Comparison of ENCODE assay signal across 15 cellular contexts in the genomic region with DNA sequence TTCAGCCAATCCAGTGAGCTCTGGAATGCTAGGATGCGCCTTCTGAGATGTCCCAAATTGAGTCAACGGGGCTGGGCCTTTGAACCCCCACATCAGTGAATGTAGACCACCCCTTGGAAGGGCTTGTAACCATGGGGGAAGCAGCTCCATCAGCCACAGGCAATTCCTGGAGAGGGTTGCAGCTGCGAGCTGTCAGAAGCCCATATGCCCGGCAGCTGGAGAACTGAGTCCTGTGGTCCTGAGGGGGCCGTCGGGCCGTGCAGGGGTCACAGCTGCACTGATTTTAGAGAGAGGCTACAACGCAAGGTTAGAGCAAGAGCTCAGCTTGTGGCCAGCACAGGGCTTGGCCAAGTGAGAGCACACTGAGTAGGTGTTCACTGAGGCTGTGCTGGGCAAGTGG.
DNase-seq lines count a peak whose midpoint lies in the region; ATAC-seq, FAIRE-seq and TF ChIP-seq lines count a peak whose summit lies in the region.
"Had no signal": no experiment of that assay in that cellular context is flagged by ENCODE, and none has a peak within 500 bp of the region (broad histone marks: within the 10 kb centered on the region; RNA-seq: fewer than 3 reads in every experiment).

No MANE protein-coding gene starts in this region.

- H3K4me2 ChIP-seq in DND-41 (ENCODE audit: insufficient read depth, low read length) = no peak overlapping the region

- ATAC-seq in DND-41 (ENCODE audit: insufficient read depth, low read depth) (no peak), left lobe of liver (no peak)
- ATAC-seq: PC-3 had no signal

- H3K4me3 ChIP-seq in DND-41 (ENCODE audit: low read depth in 1 of 2, low read length in 2 of 2) = no peak overlapping the region

- H3K4me1 ChIP-seq in DND-41 (ENCODE audit: insufficient read depth, low read length) = peaks cover 24% of the 10 kb centered on the region

- DNase-seq in D341Med (ENCODE audit: low spot score) = peak; percentile 15
- peak; percentile 4 for DNase-seq in DND-41
- peak; percentile 32 for DNase-seq in left lobe of liver (ENCODE audit: low spot score)
- peak; percentile 18 for DNase-seq in stimulated activated CD8-positive, alpha-beta memory T cell treated with anti-CD3 and anti-CD28 coated beads, Interleukin-4, amount 100 ng/mL, for 48 hours
- DNase-seq in GM12891 (ENCODE audit: insufficient read length, low spot score) = no peak
- no peak for DNase-seq in NOMO-1 (lab: John Stamatoyannopoulos, UW; ENCODE audit: unreplicated experiment in 2 of 2)
- no peak for DNase-seq in activated CD4-positive, alpha-beta T cell treated with anti-CD3 and anti-CD28 coated beads for 48 hours
- DNase-seq: COR-L47, DMS53, HFFc6, KG1, NCI-H1436 treated with DMSO at 0.1 percent for 48 hours, NCI-H748 treated with DMSO at 0.1 percent for 48 hours, PC-3 had no signal

- H3K27me3 ChIP-seq in DND-41 (ENCODE audit: insufficient read depth, low read length, poor library complexity) = peaks cover 9% of the 10 kb centered on the region

- no peaks in the 10 kb centered on the region for H3K36me3 ChIP-seq in DND-41 (ENCODE audit: insufficient read depth, low read length)

- no peaks in the 10 kb centered on the region for H3K79me2 ChIP-seq in DND-41 (ENCODE audit: insufficient read depth, low read length)

- no peak for FAIRE-seq in GM12891 (lab: Jason Lieb, UNC)
- FAIRE-seq: GM19239 had no signal

- peaks cover 13% of the 10 kb centered on the region; the same call in 1 of the 2 replicates for H4K20me1 ChIP-seq in DND-41 (ENCODE audit: insufficient read depth, low read length)

- H3K9me3 ChIP-seq in DND-41 (ENCODE audit: insufficient read depth, low read length, severe bottlenecking) = no peaks in the 10 kb centered on the region

- H3K27ac ChIP-seq in DND-41 (ENCODE audit: low read length) = no peak overlapping the region

- TF ChIP-seq POLR2A in GM12891 (IDR thresholded peaks at IDR 0.05; ENCODE audit: low read depth, low read length) = no peak

- no peak overlapping the region for H3K9ac ChIP-seq in DND-41 (ENCODE audit: low read depth, low read length)

- no peak overlapping the region for H2AFZ ChIP-seq in DND-41 (ENCODE audit: low read depth, low read length)

- no peak for TF ChIP-seq CTCF in DND-41 (IDR thresholded peaks at IDR 0.05; ENCODE audit: borderline replicate concordance, extremely low read depth, low read length, poor library complexity, severe bottlenecking)

TF ChIP-seq in GM12891, 5 proteins besides CTCF, POLR2A, EP300 and RAD21:
- no peak for TF ChIP-seq TAF1 (IDR thresholded peaks at IDR 0.05; ENCODE audit: low read depth, low read length)
- no peak for TF ChIP-seq PAX5 (IDR thresholded peaks at IDR 0.05; ENCODE audit: insufficient read depth, low read length, severe bottlenecking)
- TF ChIP-seq POLR2AphosphoS5 (IDR thresholded peaks at IDR 0.05; ENCODE audit: low read depth, low read length) = no peak
- TF ChIP-seq SPI1 (IDR thresholded peaks at IDR 0.05; ENCODE audit: low read depth, low read length) = no peak
- no peak for TF ChIP-seq POU2F2 (IDR thresholded peaks at IDR 0.05; ENCODE audit: low read depth, low read length)
TF ChIP-seq in GM12891: peak in this region for 0.

Comparison
In these comparisons a context has a peak if more than half of its experiments do, and no peak if none do; other contexts are left out.
1. DNase-seq: peak in D341Med (single experiment), DND-41 (single experiment), left lobe of liver (single experiment) and stimulated activated CD8-positive, alpha-beta memory T cell treated with anti-CD3 and anti-CD28 coated beads, Interleukin-4, amount 100 ng/mL, for 48 hours (single experiment); none in GM12891 (single experiment), NOMO-1 (0 of 2) and activated CD4-positive, alpha-beta T cell treated with anti-CD3 and anti-CD28 coated beads for 48 hours (single experiment).